Comparison of ENCODE assay signal across 10 cellular contexts in the genomic region with DNA sequence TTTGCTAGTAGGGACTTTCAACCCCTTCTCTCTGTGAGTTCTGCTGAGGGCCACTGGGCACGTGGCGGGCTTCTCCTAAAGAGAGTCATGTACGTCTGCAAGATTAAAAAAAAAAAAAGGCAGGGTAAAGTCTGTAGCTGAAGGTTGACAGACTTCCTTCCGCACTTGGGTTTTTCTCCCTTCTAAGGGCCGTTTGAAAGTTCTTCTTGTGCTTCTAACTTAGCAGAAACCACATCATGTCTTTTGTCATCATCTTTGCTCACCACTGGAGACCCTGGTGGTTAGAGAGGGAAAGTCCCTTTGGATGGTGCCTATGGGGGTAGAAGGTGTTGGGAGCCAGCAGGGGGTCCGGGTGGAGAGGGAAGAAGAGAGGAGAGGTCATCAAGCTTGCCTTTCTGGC. TPM values are rescaled to one million over a fixed set of nuclear protein-coding genes. Genes with fewer than 3 reads are reported as not detected.
DNase-seq lines count a peak whose midpoint lies in the region; ATAC-seq and TF ChIP-seq lines count a peak whose summit lies in the region.
"Had no signal": no experiment of that assay in that cellular context is flagged by ENCODE, and none has a peak within 500 bp of the region (broad histone marks: within the 10 kb centered on the region; RNA-seq: fewer than 3 reads in every experiment).

No MANE protein-coding gene starts in this region.

- peaks cover 31% of the 10 kb centered on the region for H3K27me3 Mint-ChIP-seq in CD8-positive, alpha-beta T cell (ENCODE audit: low read depth)
- H3K27me3 Mint-ChIP-seq in central memory CD8-positive, alpha-beta T cell = no peaks in the 10 kb centered on the region
- H3K27me3 Mint-ChIP-seq: brain had no signal

- peaks cover 47% of the 10 kb centered on the region for H3K4me1 ChIP-seq in CD8-positive, alpha-beta T cell (ENCODE audit: insufficient read depth, low read length)

- H3K4me1 Mint-ChIP-seq in CD8-positive, alpha-beta T cell (ENCODE audit: low read depth) = peaks cover 47% of the 10 kb centered on the region
- peaks cover 59% of the 10 kb centered on the region for H3K4me1 Mint-ChIP-seq in central memory CD8-positive, alpha-beta T cell

- H3K27ac ChIP-seq in CD8-positive, alpha-beta T cell (ENCODE audit: low read depth, low read length) = no peak overlapping the region

- no peaks in the 10 kb centered on the region for H3K36me3 ChIP-seq in CD8-positive, alpha-beta T cell (ENCODE audit: insufficient read depth, low read length)

- peak; percentile 9 to 87 (median 62) for DNase-seq in CD8-positive, alpha-beta T cell
- DNase-seq in T-helper 22 cell (ENCODE audit: low read depth) (peak; percentile 73), posterior cingulate gyrus (no peak), COR-L47 (lab: John Stamatoyannopoulos, UW) (no peak), NCI-H187 treated with DMSO at 0.1 percent for 48 hours (lab: John Stamatoyannopoulos, UW) (no peak)
- peak; percentile 42 to 66 for DNase-seq in central memory CD8-positive, alpha-beta T cell (ENCODE audit: low spot score in 2 of 2)
- DNase-seq: DMS79 treated with DMSO at 0.1 percent for 48 hours had no signal

- intact Hi-C loops in CD8-positive, alpha-beta T cell (cut with DNase I, micrococcal nuclease) = loop anchor here (1.0 to 5.0 kb wide), 4 partner anchors 15 to 125 kb away; no protein-coding TSS in a partner anchor
- intact Hi-C loops in posterior cingulate gyrus (cut with DNase I) = no loop called here

- no peaks in the 10 kb centered on the region for H3K9me3 Mint-ChIP-seq in CD8-positive, alpha-beta T cell
- H3K9me3 Mint-ChIP-seq in central memory CD8-positive, alpha-beta T cell = no peaks in the 10 kb centered on the region
- H3K9me3 Mint-ChIP-seq: brain had no signal

- ATAC-seq in CD8-positive, alpha-beta T cell = peak; percentile 90
- peak; percentile 36 for ATAC-seq in HG02588 (IDR thresholded peaks at IDR 0.05; ENCODE audit: unreplicated experiment)
- ATAC-seq in central memory CD8-positive, alpha-beta T cell (replicated peaks; ENCODE audit: extremely low read depth, poor library complexity, severe bottlenecking) = peak; percentile 94
- ATAC-seq in HG02759 (IDR thresholded peaks at IDR 0.05; ENCODE audit: unreplicated experiment) = no peak

- no peak for TF ChIP-seq CTCF in CD8-positive, alpha-beta T cell (IDR thresholded peaks at IDR 0.05)

- POLR2A ChIA-PET in CD8-positive, alpha-beta T cell (lab: Charles Lee) = interaction anchor here (0.8 to 3.1 kb wide), 7 partner anchors 17 to 125 kb away, joined by 3 to 17 read pairs (median 4); no protein-coding TSS in a partner anchor

- peak overlapping the region; percentile 16 for H3K4me3 Mint-ChIP-seq in CD8-positive, alpha-beta T cell
- H3K4me3 Mint-ChIP-seq in central memory CD8-positive, alpha-beta T cell = peak overlapping the region; percentile 31
- H3K4me3 Mint-ChIP-seq: brain had no signal

- H3K27ac Mint-ChIP-seq in CD8-positive, alpha-beta T cell = peak overlapping the region; percentile 78
- peak overlapping the region; percentile 93 for H3K27ac Mint-ChIP-seq in central memory CD8-positive, alpha-beta T cell (ENCODE audit: low read depth)
- H3K27ac Mint-ChIP-seq: brain had no signal

- no peaks in the 10 kb centered on the region for H3K9me3 ChIP-seq in CD8-positive, alpha-beta T cell (ENCODE audit: low read length)

- no peak overlapping the region for H3K4me3 ChIP-seq in CD8-positive, alpha-beta T cell (ENCODE audit: low read depth, low read length)

- H3K27me3 ChIP-seq in CD8-positive, alpha-beta T cell (ENCODE audit: insufficient read depth, low read length) = no peaks in the 10 kb centered on the region

- H3K36me3 Mint-ChIP-seq in CD8-positive, alpha-beta T cell = no peaks in the 10 kb centered on the region
- peaks cover 5% of the 10 kb centered on the region for H3K36me3 Mint-ChIP-seq in central memory CD8-positive, alpha-beta T cell (ENCODE audit: insufficient read depth)
- H3K36me3 Mint-ChIP-seq: brain had no signal

- CTCF ChIA-PET in CD8-positive, alpha-beta T cell (lab: Charles Lee) = interaction anchor here (1.1 to 1.8 kb wide), 6 partner anchors 24 to 686 kb away, joined by 3 to 8 read pairs (median 4); no protein-coding TSS in a partner anchor

RNA-seq across cellular contexts. Expression of a gene that starts 31.4 kb away (rescaled TPM):
- 10 to 100 TPM; 35.5 to 38.4 TPM for total RNA-seq in CD8-positive, alpha-beta T cell

Comparison
In these comparisons a context has a peak if more than half of its experiments do, and no peak if none do; other contexts are left out.
1. DNase-seq: peak in CD8-positive, alpha-beta T cell (7 of 7), T-helper 22 cell (single experiment) and central memory CD8-positive, alpha-beta T cell (2 of 2); none in posterior cingulate gyrus (0 of 10), COR-L47 (single experiment) and NCI-H187 treated with DMSO at 0.1 percent for 48 hours (single experiment).